8 cellular contexts compared by ENCODE assay signal in the genomic region with DNA sequence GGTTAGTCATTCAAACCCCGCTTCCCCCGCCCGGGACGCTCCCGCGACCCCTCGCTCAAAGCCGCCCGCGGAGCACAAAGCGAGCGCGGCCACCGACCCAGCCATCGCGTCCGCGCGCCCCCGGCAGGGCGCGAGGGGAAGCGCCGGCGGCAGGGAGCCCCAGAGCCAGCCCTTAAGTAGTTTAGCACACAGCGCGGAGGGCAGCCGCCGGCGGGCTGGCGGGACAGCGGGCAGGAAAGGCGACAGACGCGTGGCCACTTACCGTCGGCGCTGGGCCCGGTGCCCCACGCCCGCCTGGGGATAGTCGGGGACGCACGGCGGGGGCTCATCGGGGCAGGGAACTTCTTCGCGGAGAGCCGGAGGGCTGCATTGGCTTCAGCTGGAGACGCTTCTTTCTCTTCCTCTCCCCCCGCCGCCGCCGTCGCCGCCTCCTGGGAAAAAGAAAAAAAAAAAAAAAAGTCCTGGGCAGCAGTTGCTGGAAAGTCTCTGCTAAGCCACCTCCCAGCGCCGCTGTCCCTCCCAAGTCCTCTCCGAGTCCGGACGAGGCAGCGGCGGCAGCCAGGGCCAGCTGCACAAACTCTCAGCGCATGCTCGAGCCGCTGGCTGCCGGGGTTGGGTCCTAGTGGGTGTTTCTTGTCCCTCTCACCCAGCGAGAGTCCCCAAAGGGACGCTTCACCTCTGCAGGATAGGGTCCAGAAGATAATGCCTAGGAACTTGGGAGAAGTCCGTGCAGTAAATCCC. TPM values are rescaled to one million over a fixed set of nuclear protein-coding genes. Genes with fewer than 3 reads are reported as not detected.
DNase-seq lines count a peak whose midpoint lies in the region; ATAC-seq and TF ChIP-seq lines count a peak whose summit lies in the region.

A gene with protein sequence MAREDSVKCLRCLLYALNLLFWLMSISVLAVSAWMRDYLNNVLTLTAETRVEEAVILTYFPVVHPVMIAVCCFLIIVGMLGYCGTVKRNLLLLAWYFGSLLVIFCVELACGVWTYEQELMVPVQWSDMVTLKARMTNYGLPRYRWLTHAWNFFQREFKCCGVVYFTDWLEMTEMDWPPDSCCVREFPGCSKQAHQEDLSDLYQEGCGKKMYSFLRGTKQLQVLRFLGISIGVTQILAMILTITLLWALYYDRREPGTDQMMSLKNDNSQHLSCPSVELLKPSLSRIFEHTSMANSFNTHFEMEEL (minus strand): TSS at position 587 of the 741 bp plus-strand sequence. CDS start 1,381 bp downstream, outside the sequence.

- peaks cover 29 to 65% (median 52%) of the 10 kb centered on the region in 5 donors for H3K27me3 Mint-ChIP-seq in naive thymus-derived CD8-positive, alpha-beta T cell

- H3K36me3 ChIP-seq in thymus (ENCODE audit: control insufficient read depth, insufficient read depth) = no peaks in the 10 kb centered on the region

- H3K4me1 ChIP-seq in thymus (ENCODE audit: control insufficient read depth, insufficient read depth, low read length) = no peaks in the 10 kb centered on the region

- H3K27ac ChIP-seq in thymus (ENCODE audit: low read depth) = peak within 1 kb of the TSS; percentile 55

- peaks cover 5 to 19% (median 12%) of the 10 kb centered on the region in 4 donors for H3K4me1 Mint-ChIP-seq in naive thymus-derived CD8-positive, alpha-beta T cell

- peak; percentile 91 for ATAC-seq in GM21528 (IDR thresholded peaks at IDR 0.05; ENCODE audit: low FRiP score, unreplicated experiment)
- ATAC-seq in naive thymus-derived CD8-positive, alpha-beta T cell = peak; percentile 83 to 94

- POLR2A ChIA-PET in naive thymus-derived CD8-positive, alpha-beta T cell (lab: Charles Lee) = no interaction called here

- H3K9me3 ChIP-seq in thymus (ENCODE audit: control insufficient read depth) = no peaks in the 10 kb centered on the region

- peak within 1 kb of the TSS in 3 of 10 donors; percentile 22 to 81 (median 71) for H3K27ac Mint-ChIP-seq in naive thymus-derived CD8-positive, alpha-beta T cell

- WGBS in thymus = under 1% methylated on average over 70 of the region's 70 CpGs

- peaks cover 24% of the 10 kb centered on the region for H3K27me3 ChIP-seq in thymus (ENCODE audit: control insufficient read depth, insufficient read depth)

- peak; percentile 94 for DNase-seq in Daoy (ENCODE audit: low read depth)
- DNase-seq in HUDEP-2 (lab: John Stamatoyannopoulos, UW; ENCODE audit: unreplicated experiment in 76 of 76) = peak in 47 of 76 experiments; percentile 8 to 70 (median 31)
- peak; percentile 68 for DNase-seq in OCI-M2 (lab: John Stamatoyannopoulos, UW; ENCODE audit: unreplicated experiment)
- DNase-seq in activated effector memory CD4-positive, alpha-beta T cell treated with Interleukin-2 at 50 U/mL for 16 hours = peak; percentile 13
- peak; percentile 41 for DNase-seq in fibroblast of the aortic adventitia (ENCODE audit: low read depth)
- peak in 8 of 10 donors; percentile 9 to 43 (median 26) for DNase-seq in naive thymus-derived CD8-positive, alpha-beta T cell

- TF ChIP-seq CTCF in fibroblast of the aortic adventitia (IDR thresholded peaks at IDR 0.05; ENCODE audit: insufficient read depth, low read length) = peak; percentile 56

- H3K9me3 Mint-ChIP-seq in naive thymus-derived CD8-positive, alpha-beta T cell = peaks cover 0 to 3% (median 0%) of the 10 kb centered on the region in 9 donors

- peaks cover 0 to 4% (median 2%) of the 10 kb centered on the region in 3 donors for H3K36me3 Mint-ChIP-seq in naive thymus-derived CD8-positive, alpha-beta T cell

- H3K4me3 Mint-ChIP-seq in naive thymus-derived CD8-positive, alpha-beta T cell = peak within 1 kb of the TSS; percentile 68 to 94 (median 88)

- H3K4me3 ChIP-seq in fibroblast of the aortic adventitia (ENCODE audit: low read depth, low read length) (peak within 1 kb of the TSS; percentile 78), thymus (ENCODE audit: low read length) (peak within 1 kb of the TSS; percentile 50)

RNA-seq across cellular contexts. Expression of the gene that starts here (rescaled TPM):
- 15.9 and 17.7 TPM in 2 replicates for total RNA-seq in Daoy (2014; rRNA removed; shearing (Covaris generic))
- 1.5 and 5.6 TPM in 2 replicates for total RNA-seq in fibroblast of the aortic adventitia (ENCODE audit: low replicate concordance)
- not detected for total RNA-seq in naive thymus-derived CD8-positive, alpha-beta T cell
- not detected for polyA plus RNA-seq in naive thymus-derived CD8-positive, alpha-beta T cell
- 7.8 TPM for polyA plus RNA-seq in thymus

Comparison
In these comparisons a context has a peak if more than half of its experiments do, and no peak if none do; other contexts are left out.
1. Peak in every context shown above with its lines: DNase-seq, ATAC-seq, H3K4me3 ChIP-seq and H3K27ac ChIP-seq.
2. Peak in DNase-seq and ATAC-seq in naive thymus-derived CD8-positive, alpha-beta T cell; RNA of the gene not detected or under 1 TPM.
3. DNase-seq: peak in every context shown above with its lines; median percentile 94 in Daoy; 68 in OCI-M2; 41 in fibroblast of the aortic adventitia; 31 in HUDEP-2; 26 in naive thymus-derived CD8-positive, alpha-beta T cell; 13 in activated effector memory CD4-positive, alpha-beta T cell treated with Interleukin-2 at 50 U/mL for 16 hours.